ENCODE assay signal across 8 cellular contexts in the genomic region with DNA sequence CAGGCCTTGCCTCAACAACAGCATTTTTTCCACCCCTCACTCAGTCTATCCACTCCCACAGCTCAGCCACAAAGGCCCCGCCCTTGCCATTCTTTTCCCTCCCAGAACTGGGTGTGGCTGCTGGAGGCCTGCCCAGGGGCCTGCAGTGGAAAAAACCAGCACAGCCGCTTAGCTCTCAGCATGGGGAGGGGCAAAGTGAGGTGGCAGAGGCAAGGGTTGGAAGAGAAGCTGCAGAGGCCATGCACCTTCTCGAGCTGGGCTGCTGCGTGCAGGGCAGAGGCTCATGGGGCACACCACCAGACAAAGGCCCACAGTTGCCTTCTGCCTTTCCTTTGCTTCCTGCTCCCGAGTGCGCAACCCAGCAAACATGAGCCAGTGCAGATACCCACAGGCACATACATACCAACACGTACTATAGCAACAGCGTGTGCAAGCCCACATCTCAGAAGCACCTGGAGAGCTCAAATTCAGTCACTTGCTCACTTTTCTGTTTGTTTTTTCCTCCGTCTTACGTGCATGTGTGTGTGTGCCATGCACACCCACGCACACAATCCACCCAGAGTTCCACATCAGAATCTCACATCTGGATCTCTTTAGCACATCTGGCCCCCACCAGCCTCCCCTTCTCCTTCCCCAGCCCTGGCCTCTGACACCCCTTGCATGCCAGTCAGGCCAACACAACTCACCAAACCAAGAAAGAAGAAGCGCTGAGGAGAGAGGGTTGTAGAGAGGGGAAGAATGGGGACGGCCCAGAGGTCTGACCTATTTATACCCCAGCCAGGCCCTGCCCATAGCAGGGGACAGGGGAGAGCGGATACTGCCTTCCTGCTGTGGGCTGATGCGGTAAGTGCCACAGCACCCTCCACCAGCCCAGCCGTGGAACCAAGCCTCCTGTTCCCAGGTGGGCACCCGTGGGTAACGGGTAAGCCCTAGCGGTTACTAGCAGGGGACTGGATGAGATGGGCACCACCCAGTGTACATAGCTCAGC. TPM values are rescaled to one million over a fixed set of nuclear protein-coding genes. Genes with fewer than 3 reads are reported as not detected.
DNase-seq lines count a peak whose midpoint lies in the region; ATAC-seq and TF ChIP-seq lines count a peak whose summit lies in the region.

A gene (minus strand): TSS at position 740 of the 989 bp plus-strand sequence. CDS start 1,012 bp downstream, outside the sequence.

- in situ Hi-C loops in IMR-90 (cut with MboI; ENCODE audit: low sequenced_read_pairs): loop anchor here (25.0 kb wide), 1 partner anchor 417 kb away; a partner anchor contains a TSS
- in situ Hi-C loops in Panc1 (cut with HindIII; ENCODE audit: low pct_unique_long_range_greater_than_20kb, low sequenced_read_pairs): no loop called here

- peak within 1 kb of the TSS; percentile 87 for H4K5ac ChIP-seq in IMR-90 (ENCODE audit: low read depth, low read length)

- H2AK5ac ChIP-seq in IMR-90 (ENCODE audit: low read depth, low read length): peak within 1 kb of the TSS; percentile 98

- no peak for TF ChIP-seq POLR2A in IMR-90 (IDR thresholded peaks at IDR 0.05; ENCODE audit: low read depth, low read length)
- TF ChIP-seq POLR2A in esophagus muscularis mucosa (IDR thresholded peaks at IDR 0.05; ENCODE audit: low read depth): peak; percentile 53

- no peaks in the 10 kb centered on the region for H3K36me3 Mint-ChIP-seq in naive B cell

- peak within 1 kb of the TSS; percentile 75 to 91 (median 80) for H3K4me3 Mint-ChIP-seq in naive B cell

- H2BK15ac ChIP-seq in IMR-90 (ENCODE audit: low read depth, low read length): peak within 1 kb of the TSS; percentile 79; the same call in 2 of the 3 replicates

- H2BK120ac ChIP-seq in IMR-90 (ENCODE audit: low read depth, low read length): peak within 1 kb of the TSS; percentile 97

- peak within 1 kb of the TSS; percentile 99 for H2AK9ac ChIP-seq in IMR-90 (replicated peaks; ENCODE audit: low read depth, low read length, poor library complexity)

- no peak for TF ChIP-seq CTCF in IMR-90 (conservative IDR thresholded peaks at IDR 0.05; ENCODE audit: low read depth, low read length)
- no peak for TF ChIP-seq CTCF in Panc1 (IDR thresholded peaks at IDR 0.05)
- TF ChIP-seq CTCF in esophagus muscularis mucosa (IDR thresholded peaks at IDR 0.05): peak in 1 of 3 experiments; percentile 23

- H2BK20ac ChIP-seq in IMR-90 (ENCODE audit: low read depth, low read length): peak within 1 kb of the TSS; percentile 77

- H2BK5ac ChIP-seq in IMR-90 (ENCODE audit: low read depth, low read length, poor library complexity, severe bottlenecking): peak within 1 kb of the TSS; percentile 78

- H3K9me1 ChIP-seq in IMR-90 (ENCODE audit: insufficient read depth, low read length): peaks cover 56% of the 10 kb centered on the region

- no peak within 1 kb of the TSS for H3K56ac ChIP-seq in IMR-90 (ENCODE audit: extremely low read depth, insufficient read depth, low read length)

- peak within 1 kb of the TSS; percentile 81 for H3K27ac ChIP-seq in IMR-90 (ENCODE audit: insufficient read depth, low read length)
- peak within 1 kb of the TSS; percentile 98 for H3K27ac ChIP-seq in Panc1 (ENCODE audit: low read length)
- peak within 1 kb of the TSS; percentile 72 to 86 (median 80) for H3K27ac ChIP-seq in esophagus muscularis mucosa (replicated peaks in 1 of 4)

- peak within 1 kb of the TSS; percentile 99 for H3K14ac ChIP-seq in IMR-90 (replicated peaks; ENCODE audit: low read depth, low read length)

- ATAC-seq in GM18517 (IDR thresholded peaks at IDR 0.05; ENCODE audit: unreplicated experiment): peak; percentile 67
- ATAC-seq in IMR-90 (ENCODE audit: low read depth): peak; percentile 79
- peak; percentile 75 for ATAC-seq in Panc1
- ATAC-seq in naive B cell (ENCODE audit: low read depth in 2 of 2): peak; percentile 68 to 69
- no peak for ATAC-seq in HG02623 (IDR thresholded peaks at IDR 0.05; ENCODE audit: unreplicated experiment)

- TF ChIP-seq EP300 in esophagus muscularis mucosa (IDR thresholded peaks at IDR 0.05): no peak

- peak within 1 kb of the TSS; percentile 54 for H3K23ac ChIP-seq in IMR-90 (ENCODE audit: low read depth, low read length)

- peak within 1 kb of the TSS; percentile 82 for H2AFZ ChIP-seq in IMR-90 (replicated peaks; ENCODE audit: low read length, poor library complexity)

- H3K36me3 ChIP-seq in IMR-90 (ENCODE audit: control insufficient read depth, insufficient read depth, low read length) (no peaks in the 10 kb centered on the region), Panc1 (ENCODE audit: control insufficient read depth, insufficient read depth, low read length) (no peaks in the 10 kb centered on the region), esophagus muscularis mucosa (peaks cover 0 to 10% (median 0%) of the 10 kb centered on the region in 4 donors)

- H3K4me3 ChIP-seq in IMR-90 (ENCODE audit: insufficient read depth, low read depth, low read length): no peak within 1 kb of the TSS
- peak within 1 kb of the TSS; percentile 49 to 55 for H3K4me3 ChIP-seq in Panc1 (ENCODE audit: low read depth in 2 of 2, low read length in 2 of 2)
- H3K4me3 ChIP-seq in esophagus muscularis mucosa: peak within 1 kb of the TSS; percentile 49 to 64 (median 56)

- dilution Hi-C loops in IMR-90 (cut with HindIII; ENCODE audit: low sequenced_read_pairs, unreplicated experiment): no loop called here

- no peaks in the 10 kb centered on the region for H3K27me3 ChIP-seq in IMR-90 (ENCODE audit: control insufficient read depth, insufficient read depth, low read length)
- no peaks in the 10 kb centered on the region for H3K27me3 ChIP-seq in Panc1 (ENCODE audit: control insufficient read depth, insufficient read depth, low read length)
- no peaks in the 10 kb centered on the region for H3K27me3 ChIP-seq in esophagus muscularis mucosa

- H4K91ac ChIP-seq in IMR-90 (ENCODE audit: insufficient read depth, low read depth, low read length): peak within 1 kb of the TSS; percentile 94

- H3K9me3 ChIP-seq in IMR-90 (ENCODE audit: control insufficient read depth, insufficient read depth, low read length): no peaks in the 10 kb centered on the region
- H3K9me3 ChIP-seq in Panc1 (ENCODE audit: control insufficient read depth, insufficient read depth, low read depth, low read length): no peaks in the 10 kb centered on the region
- no peaks in the 10 kb centered on the region for H3K9me3 ChIP-seq in esophagus muscularis mucosa

- POLR2A ChIA-PET in IMR-90 (lab: Charles Lee; ENCODE audit: unreplicated experiment) (interaction anchor here (0.7 to 1.8 kb wide), 4 partner anchors 9 to 21 kb away, joined by 3 to 9 read pairs (median 4); a partner anchor contains a TSS), Panc1 (lab: Charles Lee) (interaction anchor here (0.5 to 1.9 kb wide), 4 partner anchors 10 to 21 kb away, joined by 3 to 9 read pairs (median 8); a partner anchor contains a TSS)

- H3K79me1 ChIP-seq in IMR-90 (ENCODE audit: low read depth in 1 of 2, low read length in 2 of 2): peaks cover 0 to 35% of the 10 kb centered on the region in 2 experiments; a peak in 3 of 4 replicates

- CTCF ChIA-PET in IMR-90 (lab: Yijun Ruan, JAX) (interaction anchor here (1.2 to 1.5 kb wide), 2 partner anchors 9 to 12 kb away, joined by 3 to 4 read pairs; no protein-coding TSS in a partner anchor), Panc1 (lab: Charles Lee) (interaction anchor here (0.5 to 2.7 kb wide), 6 partner anchors 10 to 27 kb away, joined by 3 to 16 read pairs (median 6); a partner anchor contains a TSS)

- H3K4me1 ChIP-seq in IMR-90 (ENCODE audit: control insufficient read depth, insufficient read depth, low read length): peaks cover 40% of the 10 kb centered on the region
- peaks cover 98% of the 10 kb centered on the region for H3K4me1 ChIP-seq in Panc1 (ENCODE audit: control insufficient read depth, insufficient read depth, low read length)
- peaks cover 49 to 92% (median 89%) of the 10 kb centered on the region in 4 donors for H3K4me1 ChIP-seq in esophagus muscularis mucosa

- H3K9me3 Mint-ChIP-seq in naive B cell: no peaks in the 10 kb centered on the region

- TF ChIP-seq RAD21 in IMR-90 (IDR thresholded peaks at IDR 0.05; ENCODE audit: low read length): no peak

- H3K4me1 Mint-ChIP-seq in naive B cell: peaks cover 37 to 61% (median 50%) of the 10 kb centered on the region in 3 donors

- peak within 1 kb of the TSS; percentile 78 to 97 (median 90) for H3K27ac Mint-ChIP-seq in naive B cell

- H4K20me1 ChIP-seq in IMR-90 (ENCODE audit: insufficient read depth, low read length): no peaks in the 10 kb centered on the region

- peak; percentile 83 for DNase-seq in IMR-90
- DNase-seq in Panc1 (ENCODE audit: low read depth, low spot score): peak; percentile 68
- DNase-seq in activated T-cell treated with anti-CD3 and anti-CD28 coated beads for 48 hours (ENCODE audit: low read depth): peak; percentile 93
- DNase-seq in esophagus muscularis mucosa (ENCODE audit: extremely low spot score): peak; percentile 97
- DNase-seq in naive B cell: peak; percentile 17
- DNase-seq in stimulated activated CD8-positive, alpha-beta memory T cell treated with anti-CD3 and anti-CD28 coated beads, Interleukin-7, amount 100 ng/mL, for 48 hours (ENCODE audit: extremely low read depth in 1 of 2, low read depth in 1 of 2): peak; percentile 82 to 95

- peak within 1 kb of the TSS; percentile 44; the same call in 1 of the 2 replicates for H3K9ac ChIP-seq in IMR-90 (ENCODE audit: low read depth, low read length)

- H3K18ac ChIP-seq in IMR-90 (ENCODE audit: low read depth, low read length): peak within 1 kb of the TSS; percentile 56

- H4K8ac ChIP-seq in IMR-90 (ENCODE audit: low read depth in 2 of 2, low read length in 2 of 2): peak within 1 kb of the TSS; percentile 74 to 96

- H3K27me3 Mint-ChIP-seq in naive B cell: peaks cover 0 to 6% (median 6%) of the 10 kb centered on the region in 3 donors

- BruUV-seq in IMR-90 (replicated peaks; lab: Mats Ljungman, UMichigan) (no TSS peak), Panc1 (replicated peaks; lab: Mats Ljungman, UMichigan) (TSS peak; percentile 97)

- intact Hi-C loops in IMR-90 (cut with micrococcal nuclease): no loop called here
- intact Hi-C loops in Panc1 (cut with micrococcal nuclease; ENCODE audit: unreplicated experiment): no loop called here
- intact Hi-C loops in esophagus muscularis mucosa (cut with DNase I): no loop called here

- H3K4me2 ChIP-seq in IMR-90 (ENCODE audit: low read depth, low read length): peak within 1 kb of the TSS; percentile 17; the same call in 1 of the 2 replicates

- WGBS in IMR-90 (ENCODE audit: extremely low coverage in 2 of 2, insufficient read length in 1 of 2), 2 experiments: 42% methylated on average over 7 of the region's 19 CpGs; no CpG with 5 or more reads in 1 of the 2 experiments
- WGBS in esophagus muscularis mucosa: 35% methylated on average over 19 of the region's 19 CpGs

- peak within 1 kb of the TSS; percentile 99 for H3K4ac ChIP-seq in IMR-90 (ENCODE audit: low read depth, low read length)

RNA-seq across cellular contexts. Expression of the gene that starts here (rescaled TPM):
- total RNA-seq in IMR-90 (2012; rRNA removed) (5.6 and 7.5 TPM in 2 replicates), Panc1 (2021; ENCODE audit: unreplicated experiment) (773 TPM), esophagus muscularis mucosa (100 to 1,000 TPM; 154 to 362 (median 273) TPM)
- polyA plus RNA-seq in IMR-90 (2012; rRNA removed) (15.0 and 16.6 TPM in 2 replicates), naive B cell (ENCODE audit: low read depth in 6 of 6) (100 to 1,000 TPM in 2 of 6 donors, 10 to 100 TPM in 4; 50.2 to 167 (median 93.2) TPM)
- polyA plus RNA-seq in IMR-90 (2012; cell fraction: cytosol; rRNA removed): 17.1 and 25.7 TPM in 2 replicates
- 3.3 and 5.2 TPM in 2 replicates for polyA plus RNA-seq in IMR-90 (2012; cell fraction: nucleus; rRNA removed; ENCODE audit: low replicate concordance)
- polyA plus RNA-seq in Panc1 (2012; ENCODE audit: insufficient read length): 817 TPM

Comparison
In these comparisons a context has a peak if more than half of its experiments do, and no peak if none do; other contexts are left out.
1. RNA of the gene that starts here (total RNA-seq): 773 TPM in Panc1 (single experiment) and 154 to 362 TPM in esophagus muscularis mucosa; 5.6 to 7.5 TPM in IMR-90; every median in the first group is over 10 times any median in the second.
2. DNase-seq: peak in every context shown above with its lines; median percentile 97 in esophagus muscularis mucosa; 93 in activated T-cell treated with anti-CD3 and anti-CD28 coated beads for 48 hours; 88 in stimulated activated CD8-positive, alpha-beta memory T cell treated with anti-CD3 and anti-CD28 coated beads, Interleukin-7, amount 100 ng/mL, for 48 hours; 83 in IMR-90; 68 in Panc1; 17 in naive B cell.
3. Peak in every context shown above with its lines, with median percentiles within 50 percentile points of each other: H3K27ac ChIP-seq.